18 cellular contexts compared by ENCODE assay signal in genomic region chr2:213679894-213680293, GRCh38.
DNase-seq lines count a peak whose midpoint lies in the region; ATAC-seq, FAIRE-seq and TF ChIP-seq lines count a peak whose summit lies in the region.
"Had no signal": no experiment of that assay in that cellular context is flagged by ENCODE, and none has a peak within 500 bp of the region (broad histone marks: within the 10 kb centered on the region; RNA-seq: fewer than 3 reads in every experiment).

No MANE protein-coding gene starts in this region.

- no peak overlapping the region for H3K4me2 ChIP-seq in GM12878 (ENCODE audit: control insufficient read depth, insufficient read depth)
- H3K4me2 ChIP-seq in smooth muscle cell: no peak overlapping the region
- H3K4me2 ChIP-seq: BLaER1 treated with 17β-estradiol and CSF1 and Interleukin-3, amounts not matched to agents 10 nM and 100 nM had no signal

- H3K79me2 ChIP-seq in GM12878 (ENCODE audit: control insufficient read depth, insufficient read depth, low read length) (no peaks in the 10 kb centered on the region), smooth muscle cell (ENCODE audit: low read depth) (no peaks in the 10 kb centered on the region)

- intact Hi-C loops in Caco-2 (cut with micrococcal nuclease; ENCODE audit: unreplicated experiment): loop anchor here (1.0 kb wide), 1 partner anchor 16 kb away; no protein-coding TSS in a partner anchor
- intact Hi-C loops in GM12878 (cut with micrococcal nuclease; ENCODE audit: unreplicated experiment): no loop called here

- no peaks in the 10 kb centered on the region for H3F3A ChIP-seq in smooth muscle cell (ENCODE audit: low read depth)

- H3K4me1 ChIP-seq in Caco-2 (peaks cover 17% of the 10 kb centered on the region), GM12878 (ENCODE audit: control insufficient read depth, insufficient read depth, low read length) (no peaks in the 10 kb centered on the region), smooth muscle cell (ENCODE audit: low read depth) (no peaks in the 10 kb centered on the region)
- H3K4me1 ChIP-seq: BLaER1 treated with 17β-estradiol and CSF1 and Interleukin-3, amounts not matched to agents 10 nM and 100 nM had no signal

- H3K4me1 Mint-ChIP-seq in Caco-2 (ENCODE audit: low read depth, unreplicated experiment) (peaks cover 25% of the 10 kb centered on the region), memory B cell (peaks cover 4% of the 10 kb centered on the region)

- peaks cover 46% of the 10 kb centered on the region for H3K9me3 Mint-ChIP-seq in Caco-2 (ENCODE audit: unreplicated experiment)
- no peaks in the 10 kb centered on the region for H3K9me3 Mint-ChIP-seq in memory B cell

- POLR2A ChIA-PET in Caco-2 (lab: Charles Lee): no interaction called here
- POLR2A ChIA-PET in GM12878 (lab: Charles Lee): no interaction called here

- H3K27ac Mint-ChIP-seq in Caco-2 (ENCODE audit: unreplicated experiment) (peak overlapping the region; percentile 19), memory B cell (no peak overlapping the region)
- H3K27ac Mint-ChIP-seq: B cell; CD8-positive, alpha-beta T cell had no signal

- H4K20me1 ChIP-seq in GM12878 (ENCODE audit: control insufficient read depth, insufficient read depth) (no peaks in the 10 kb centered on the region), smooth muscle cell (ENCODE audit: low read depth) (no peaks in the 10 kb centered on the region)
- H4K20me1 ChIP-seq: BLaER1 treated with 17β-estradiol and CSF1 and Interleukin-3, amounts not matched to agents 10 nM and 100 nM had no signal

- CTCF ChIA-PET in Caco-2 (lab: Charles Lee) (no interaction called here), GM12878 (lab: Yijun Ruan, JAX) (interaction anchor here (1.4 kb wide), 1 partner anchor 12 kb away, joined by 3 read pairs; no protein-coding TSS in a partner anchor)

- TF ChIP-seq RAD21 in GM12878 (IDR thresholded peaks at IDR 0.05; ENCODE audit: insufficient read depth, low read depth, low read length): no peak

- no peak overlapping the region for H3K4me3 Mint-ChIP-seq in Caco-2 (ENCODE audit: unreplicated experiment)
- H3K4me3 Mint-ChIP-seq in memory B cell: no peak overlapping the region
- H3K4me3 Mint-ChIP-seq: B cell; CD8-positive, alpha-beta T cell had no signal

- TF ChIP-seq CTCF in Caco-2 (IDR thresholded peaks at IDR 0.05; ENCODE audit: insufficient read depth in 1 of 2, low read depth in 1 of 2, low read length in 1 of 2, severe bottlenecking in 1 of 2, unreplicated experiment in 1 of 2): no peak
- no peak for TF ChIP-seq CTCF in GM12878 (IDR thresholded peaks at IDR 0.05 in 2 of 3, conservative IDR thresholded peaks at IDR 0.05 in 1 of 3; ENCODE audit: control insufficient read depth in 2 of 3, extremely low read depth in 1 of 3, insufficient read depth in 1 of 3, low read depth in 3 of 3, low read length in 3 of 3)
- TF ChIP-seq CTCF in smooth muscle cell (IDR thresholded peaks at IDR 0.05; ENCODE audit: borderline replicate concordance, insufficient read depth, poor library complexity, severe bottlenecking): no peak

- H3K27ac ChIP-seq in GM12878 (ENCODE audit: control insufficient read depth, insufficient read depth) (no peak overlapping the region), smooth muscle cell (ENCODE audit: low read depth) (no peak overlapping the region)
- H3K27ac ChIP-seq: BLaER1 treated with 17β-estradiol and CSF1 and Interleukin-3, amounts not matched to agents 10 nM and 100 nM; GM23248 had no signal

- no peak for TF ChIP-seq EP300 in GM12878 (IDR thresholded peaks at IDR 0.05; ENCODE audit: borderline replicate concordance in 1 of 2, control insufficient read depth in 1 of 2, low read depth in 2 of 2, low read length in 2 of 2)

- no peak for TF ChIP-seq POLR2A in GM12878 (IDR thresholded peaks at IDR 0.05; ENCODE audit: low read depth, low read length)

- BruUV-seq in Caco-2 (replicated peaks; lab: Mats Ljungman, UMichigan) (no TSS peak), GM12878 (replicated peaks; lab: Mats Ljungman, UMichigan) (no TSS peak)

- H3K9ac ChIP-seq in GM12878 (ENCODE audit: control insufficient read depth, insufficient read depth, low read length): no peak overlapping the region
- no peak overlapping the region for H3K9ac ChIP-seq in smooth muscle cell (ENCODE audit: low read depth)
- H3K9ac ChIP-seq: BLaER1 treated with 17β-estradiol and CSF1 and Interleukin-3, amounts not matched to agents 10 nM and 100 nM; GM23248 had no signal

- in situ Hi-C loops in GM12878 (cut with MboI): no loop called here

- 0% methylated on average over 1 of the region's 1 CpG for whole genome bisulfite sequencing in GM12878 (ENCODE audit: insufficient coverage, insufficient replicate concordance, low lambda C conversion rate, missing lambda C conversion rate)
- 75% methylated on average over 1 of the region's 1 CpG for WGBS in smooth muscle cell (ENCODE audit: low lambda C conversion rate)

- DNase-seq in Caco-2 (no peak), GM12878 (ENCODE audit: low read depth, low spot score) (no peak), memory B cell (ENCODE audit: low spot score in 2 of 2) (no peak), smooth muscle cell (lab: John Stamatoyannopoulos, UW; ENCODE audit: unreplicated experiment) (no peak), NCI-H1694 (lab: John Stamatoyannopoulos, UW) (no peak), HuH-7.5 (ENCODE audit: low spot score) (no peak), epidermal melanocyte (ENCODE audit: insufficient read length, low spot score) (no peak)
- DNase-seq: 8988T; CD8-positive, alpha-beta T cell; GDM1; GM23248; KG1 had no signal

- no peak for FAIRE-seq in GM12878 (lab: Jason Lieb, UNC)
- FAIRE-seq: D721Med, HTR-8/SVneo had no signal

- H2AFZ ChIP-seq in GM12878 (ENCODE audit: control insufficient read depth, low read depth, low read length) (no peak overlapping the region; the same call in 1 of the 2 replicates), smooth muscle cell (ENCODE audit: low read depth) (no peak overlapping the region)
- H2AFZ ChIP-seq: GM23248 had no signal

- H3K36me3 ChIP-seq in Caco-2 (ENCODE audit: control insufficient read depth, insufficient read depth, low read length) (no peaks in the 10 kb centered on the region), GM12878 (ENCODE audit: control insufficient read depth in 2 of 2, insufficient read depth in 2 of 2, low read length in 1 of 2) (no peaks in the 10 kb centered on the region), smooth muscle cell (ENCODE audit: low read depth) (no peaks in the 10 kb centered on the region)
- H3K36me3 ChIP-seq: BLaER1 treated with 17β-estradiol and CSF1 and Interleukin-3, amounts not matched to agents 10 nM and 100 nM; HAP-1 had no signal

- ATAC-seq in GM18861 (IDR thresholded peaks at IDR 0.05; ENCODE audit: unreplicated experiment): peak; percentile 45
- ATAC-seq in GM12878: no peak; the same call in 2 of the 3 replicates
- peak; percentile 22 for ATAC-seq in memory B cell (ENCODE audit: low read depth)
- ATAC-seq: CD8-positive, alpha-beta T cell had no signal

- H3K4me3 ChIP-seq in Caco-2 (ENCODE audit: low read depth, low read length): no peak overlapping the region
- no peak overlapping the region for H3K4me3 ChIP-seq in GM12878
- H3K4me3 ChIP-seq in smooth muscle cell: no peak overlapping the region
- H3K4me3 ChIP-seq: BLaER1 treated with 17β-estradiol and CSF1 and Interleukin-3, amounts not matched to agents 10 nM and 100 nM; GM23248; HAP-1 had no signal

- H3K36me3 Mint-ChIP-seq in Caco-2 (ENCODE audit: insufficient read depth, unreplicated experiment): peaks cover 6% of the 10 kb centered on the region
- no peaks in the 10 kb centered on the region for H3K36me3 Mint-ChIP-seq in memory B cell
- H3K36me3 Mint-ChIP-seq: CD8-positive, alpha-beta T cell had no signal

- H3K27me3 ChIP-seq in Caco-2 (replicated peaks; ENCODE audit: control insufficient read depth, insufficient read depth, low read length) (no peaks in the 10 kb centered on the region), GM12878 (replicated peaks in 1 of 2; ENCODE audit: control insufficient read depth in 2 of 2, insufficient read depth in 2 of 2, low read length in 1 of 2) (no peaks in the 10 kb centered on the region), smooth muscle cell (ENCODE audit: low read depth) (no peaks in the 10 kb centered on the region)
- H3K27me3 ChIP-seq: BLaER1 treated with 17β-estradiol and CSF1 and Interleukin-3, amounts not matched to agents 10 nM and 100 nM had no signal

- RAD21 ChIA-PET in GM12878 (lab: Charles Lee; ENCODE audit: unreplicated experiment): no interaction called here

- SMC1A ChIA-PET in GM12878 (lab: Charles Lee; ENCODE audit: uncharacterized antibody, unreplicated experiment): no interaction called here

- peaks cover 35% of the 10 kb centered on the region for H3K9me3 ChIP-seq in Caco-2
- H3K9me3 ChIP-seq in GM12878 (replicated peaks; ENCODE audit: control insufficient read depth, insufficient read depth, low read length): peaks cover 2% of the 10 kb centered on the region; the same call in 1 of the 3 replicates
- H3K9me3 ChIP-seq in smooth muscle cell (replicated peaks; ENCODE audit: low read depth): no peaks in the 10 kb centered on the region
- H3K9me3 ChIP-seq: BLaER1 treated with 17β-estradiol and CSF1 and Interleukin-3, amounts not matched to agents 10 nM and 100 nM had no signal

- no peaks in the 10 kb centered on the region for H3K27me3 Mint-ChIP-seq in Caco-2 (ENCODE audit: insufficient read depth, unreplicated experiment)
- H3K27me3 Mint-ChIP-seq in memory B cell: no peaks in the 10 kb centered on the region
- H3K27me3 Mint-ChIP-seq: B cell had no signal

TF ChIP-seq in GM12878, 131 proteins besides CTCF, POLR2A, EP300 and RAD21:
- TF ChIP-seq BCL3 (IDR thresholded peaks at IDR 0.05; ENCODE audit: borderline replicate concordance, insufficient read depth, low read depth, low read length, poor library complexity, severe bottlenecking) (no peak), MEF2B (IDR thresholded peaks at IDR 0.05; ENCODE audit: partially characterized antibody, poor library complexity, severe bottlenecking) (peak; percentile 44)
